ENCODE assay signal across 1 cellular context in genomic region chr19:38401148-38401547, GRCh38.
TF ChIP-seq lines count a peak whose summit lies in the region.

No MANE protein-coding gene starts in this region.

TF ChIP-seq in endothelial cell of umbilical vein, 7 proteins besides CTCF, POLR2A, EP300 and RAD21:
- TF ChIP-seq, protein P1, sequence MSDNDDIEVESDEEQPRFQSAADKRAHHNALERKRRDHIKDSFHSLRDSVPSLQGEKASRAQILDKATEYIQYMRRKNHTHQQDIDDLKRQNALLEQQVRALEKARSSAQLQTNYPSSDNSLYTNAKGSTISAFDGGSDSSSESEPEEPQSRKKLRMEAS (IDR thresholded peaks at IDR 0.05; ENCODE audit: insufficient read depth, insufficient read length): no peak
- TF ChIP-seq GATA2 (IDR thresholded peaks at IDR 0.05; ENCODE audit: insufficient read depth, insufficient read length, low read depth, low read length) (peak; percentile 14), EZH2 (IDR thresholded peaks at IDR 0.05; ENCODE audit: borderline replicate concordance, low read depth, low read length, severe bottlenecking) (no peak)
